Comparison of ENCODE assay signal across 15 cellular contexts in genomic region chr5:125717209-125717608, GRCh38.
DNase-seq lines count a peak whose midpoint lies in the region; ATAC-seq, FAIRE-seq and TF ChIP-seq lines count a peak whose summit lies in the region.
"Had no signal": no experiment of that assay in that cellular context is flagged by ENCODE, and none has a peak within 500 bp of the region (broad histone marks: within the 10 kb centered on the region; RNA-seq: fewer than 3 reads in every experiment).

No MANE protein-coding gene starts in this region.

- H3K9me3 Mint-ChIP-seq in activated T-cell treated with anti-CD3 and anti-CD28 coated beads, Interleukin-2, amount 50 U/mL, for 4 hours = peaks cover 4% of the 10 kb centered on the region
- H3K9me3 Mint-ChIP-seq: activated naive CD8-positive, alpha-beta T cell treated with anti-CD3 and anti-CD28 coated beads for 36 hours had no signal

- DNase-seq in AG20443 (ENCODE audit: low spot score) = peak; percentile 10
- DNase-seq in mesendoderm = peak; percentile 30
- no peak for DNase-seq in activated T-cell treated with anti-CD3 and anti-CD28 coated beads, Interleukin-2, amount 50 U/mL, for 4 hours
- no peak for DNase-seq in GM12892 (ENCODE audit: insufficient read length)
- DNase-seq in head of caudate nucleus = no peak
- DNase-seq: activated naive CD8-positive, alpha-beta T cell treated with anti-CD3 and anti-CD28 coated beads for 36 hours; dorsolateral prefrontal cortex; heart left ventricle; NCI-H524; stimulated activated CD4-positive, alpha-beta T cell treated with anti-CD3 and anti-CD28 coated beads, Interleukin-2, amount 100 ng/mL, for 24 hours had no signal

- no peaks in the 10 kb centered on the region for H3K4me1 Mint-ChIP-seq in activated T-cell treated with anti-CD3 and anti-CD28 coated beads, Interleukin-2, amount 50 U/mL, for 4 hours (ENCODE audit: low read depth)
- H3K4me1 Mint-ChIP-seq: activated naive CD8-positive, alpha-beta T cell treated with anti-CD3 and anti-CD28 coated beads for 36 hours; stimulated activated effector memory CD8-positive, alpha-beta T cell treated with anti-CD3 and anti-CD28 coated beads, Interleukin-12 subunit alpha, Interleukin-12 subunit beta, amount 100 ng/mL, for 72 hours had no signal

- no peak overlapping the region for H3K18ac ChIP-seq in mesendoderm (ENCODE audit: low read length)

- no peak overlapping the region for H2BK120ac ChIP-seq in mesendoderm (ENCODE audit: low read depth, low read length)

- H2BK5ac ChIP-seq in mesendoderm (ENCODE audit: low read length) = no peak overlapping the region

- H4K5ac ChIP-seq in mesendoderm (ENCODE audit: low read length) = no peak overlapping the region

- peak overlapping the region; percentile 4; the same call in 1 of the 2 replicates for H3K27ac ChIP-seq in HUES64 (ENCODE audit: low read depth, low read length)
- peak overlapping the region; percentile 6 for H3K27ac ChIP-seq in ectodermal cell (ENCODE audit: insufficient read depth, low read depth, low read length, poor library complexity, severe bottlenecking)
- no peak overlapping the region for H3K27ac ChIP-seq in mesendoderm (ENCODE audit: low read depth, low read length)
- H3K27ac ChIP-seq: BLaER1 treated with 17β-estradiol and CSF1 and Interleukin-3, amounts not matched to agents 10 nM and 100 nM; dorsolateral prefrontal cortex; heart left ventricle had no signal

- H3K27me3 Mint-ChIP-seq in activated T-cell treated with anti-CD3 and anti-CD28 coated beads, Interleukin-2, amount 50 U/mL, for 4 hours (ENCODE audit: low read depth) = no peaks in the 10 kb centered on the region
- H3K27me3 Mint-ChIP-seq: activated naive CD8-positive, alpha-beta T cell treated with anti-CD3 and anti-CD28 coated beads for 36 hours had no signal

- no peak overlapping the region for H2AK5ac ChIP-seq in mesendoderm (ENCODE audit: low read length)

- no peaks in the 10 kb centered on the region for H3K9me3 ChIP-seq in HUES64 (ENCODE audit: insufficient read depth, low read depth, low read length)
- H3K9me3 ChIP-seq in ectodermal cell (ENCODE audit: control insufficient read depth, low read length) = no peaks in the 10 kb centered on the region
- H3K9me3 ChIP-seq: BLaER1 treated with 17β-estradiol and CSF1 and Interleukin-3, amounts not matched to agents 10 nM and 100 nM; heart left ventricle had no signal

- H3K4me3 ChIP-seq in HUES64 (ENCODE audit: low read length) (no peak overlapping the region), ectodermal cell (ENCODE audit: insufficient read depth, low read depth, low read length) (no peak overlapping the region), mesendoderm (ENCODE audit: low read length) (no peak overlapping the region)
- H3K4me3 ChIP-seq: BLaER1 treated with 17β-estradiol and CSF1 and Interleukin-3, amounts not matched to agents 10 nM and 100 nM; dorsolateral prefrontal cortex; heart left ventricle had no signal

- H3K79me1 ChIP-seq in mesendoderm (ENCODE audit: low read length) = no peaks in the 10 kb centered on the region

- H3K9ac ChIP-seq in HUES64 (ENCODE audit: low read depth, low read length) (no peak overlapping the region), mesendoderm (ENCODE audit: low read length) (no peak overlapping the region)
- H3K9ac ChIP-seq: BLaER1 treated with 17β-estradiol and CSF1 and Interleukin-3, amounts not matched to agents 10 nM and 100 nM had no signal

- H3K27me3 ChIP-seq in HUES64 (ENCODE audit: insufficient read depth, low read length) (no peaks in the 10 kb centered on the region), ectodermal cell (ENCODE audit: control insufficient read depth, insufficient read depth, low read length, poor library complexity, severe bottlenecking) (no peaks in the 10 kb centered on the region), mesendoderm (ENCODE audit: insufficient read depth, low read length, poor library complexity) (no peaks in the 10 kb centered on the region)
- H3K27me3 ChIP-seq: BLaER1 treated with 17β-estradiol and CSF1 and Interleukin-3, amounts not matched to agents 10 nM and 100 nM; dorsolateral prefrontal cortex; heart left ventricle had no signal

- H3K4me1 ChIP-seq in HUES64 (ENCODE audit: insufficient read depth, low read length) = peaks cover 45% of the 10 kb centered on the region
- peaks cover 33% of the 10 kb centered on the region for H3K4me1 ChIP-seq in ectodermal cell (ENCODE audit: control insufficient read depth, insufficient read depth, low read length)
- H3K4me1 ChIP-seq in mesendoderm (ENCODE audit: control insufficient read depth, low read depth, low read length) = no peaks in the 10 kb centered on the region
- H3K4me1 ChIP-seq: BLaER1 treated with 17β-estradiol and CSF1 and Interleukin-3, amounts not matched to agents 10 nM and 100 nM; heart left ventricle had no signal

- no peak overlapping the region for H3K4ac ChIP-seq in mesendoderm (ENCODE audit: low read depth, low read length)

- no peak for TF ChIP-seq POLR2A in GM12892 (IDR thresholded peaks at IDR 0.05; ENCODE audit: low read depth, low read length)

- H3K4me2 ChIP-seq in mesendoderm (ENCODE audit: low read length) = no peak overlapping the region
- H3K4me2 ChIP-seq: BLaER1 treated with 17β-estradiol and CSF1 and Interleukin-3, amounts not matched to agents 10 nM and 100 nM had no signal

- H3K56ac ChIP-seq in mesendoderm (ENCODE audit: low read length) = no peak overlapping the region

- H3K4me3 Mint-ChIP-seq in activated T-cell treated with anti-CD3 and anti-CD28 coated beads, Interleukin-2, amount 50 U/mL, for 4 hours = no peak overlapping the region
- H3K4me3 Mint-ChIP-seq: activated naive CD8-positive, alpha-beta T cell treated with anti-CD3 and anti-CD28 coated beads for 36 hours; stimulated activated effector memory CD8-positive, alpha-beta T cell treated with anti-CD3 and anti-CD28 coated beads, Interleukin-12 subunit alpha, Interleukin-12 subunit beta, amount 100 ng/mL, for 72 hours had no signal

- H2BK15ac ChIP-seq in mesendoderm (replicated peaks; ENCODE audit: low read depth) = no peak overlapping the region

- ATAC-seq in HG02759 (IDR thresholded peaks at IDR 0.05; ENCODE audit: unreplicated experiment) = no peak
- ATAC-seq in activated T-cell treated with anti-CD3 and anti-CD28 coated beads, Interleukin-2, amount 50 U/mL, for 4 hours = no peak
- ATAC-seq: heart left ventricle; stimulated activated effector memory CD8-positive, alpha-beta T cell treated with anti-CD3 and anti-CD28 coated beads, Interleukin-12 subunit alpha, Interleukin-12 subunit beta, amount 100 ng/mL, for 72 hours had no signal

- no peaks in the 10 kb centered on the region for H3K36me3 ChIP-seq in HUES64 (ENCODE audit: insufficient read depth, low read length)
- no peaks in the 10 kb centered on the region for H3K36me3 ChIP-seq in ectodermal cell (ENCODE audit: control insufficient read depth, insufficient read depth, low read length)
- no peaks in the 10 kb centered on the region for H3K36me3 ChIP-seq in mesendoderm (ENCODE audit: control insufficient read depth, insufficient read depth, low read length)
- H3K36me3 ChIP-seq: BLaER1 treated with 17β-estradiol and CSF1 and Interleukin-3, amounts not matched to agents 10 nM and 100 nM; heart left ventricle had no signal

- H3K23ac ChIP-seq in mesendoderm (ENCODE audit: low read length) = no peak overlapping the region

- no peaks in the 10 kb centered on the region for H3K79me2 ChIP-seq in mesendoderm (ENCODE audit: control insufficient read depth, insufficient read depth, low read length)

- no peaks in the 10 kb centered on the region for H3K36me3 Mint-ChIP-seq in activated T-cell treated with anti-CD3 and anti-CD28 coated beads, Interleukin-2, amount 50 U/mL, for 4 hours (ENCODE audit: insufficient read depth)
- H3K36me3 Mint-ChIP-seq: activated naive CD8-positive, alpha-beta T cell treated with anti-CD3 and anti-CD28 coated beads for 36 hours; stimulated activated effector memory CD8-positive, alpha-beta T cell treated with anti-CD3 and anti-CD28 coated beads, Interleukin-12 subunit alpha, Interleukin-12 subunit beta, amount 100 ng/mL, for 72 hours had no signal

- FAIRE-seq in GM12892 (lab: Jason Lieb, UNC) = no peak

- intact Hi-C loops in head of caudate nucleus (cut with DNase I) = no loop called here

- no peak overlapping the region for H4K8ac ChIP-seq in mesendoderm (ENCODE audit: low read depth, low read length)

Comparison
In these comparisons a context has a peak if more than half of its experiments do, and no peak if none do; other contexts are left out.
1. DNase-seq: peak in AG20443 (single experiment) and mesendoderm (single experiment); none in activated T-cell treated with anti-CD3 and anti-CD28 coated beads, Interleukin-2, amount 50 U/mL, for 4 hours (single experiment), GM12892 (single experiment) and head of caudate nucleus (0 of 42).